12 cellular contexts compared by ENCODE assay signal in genomic region chr10:34102237-34102673, GRCh38.
DNase-seq lines count a peak whose midpoint lies in the region; ATAC-seq and TF ChIP-seq lines count a peak whose summit lies in the region.
"Had no signal": no experiment of that assay in that cellular context is flagged by ENCODE, and none has a peak within 500 bp of the region (broad histone marks: within the 10 kb centered on the region; RNA-seq: fewer than 3 reads in every experiment).

No MANE protein-coding gene starts in this region.

- H3K4me3 ChIP-seq in fibroblast of mammary gland (ENCODE audit: control insufficient read depth, low read depth, low read length), result no peak overlapping the region
- H3K4me3 ChIP-seq in testis, result no peak overlapping the region
- no peak overlapping the region for H3K4me3 ChIP-seq in WERI-Rb-1 (ENCODE audit: low read depth, low read length)

- DNase-seq in SK-N-DZ (ENCODE audit: low spot score) (peak; percentile 74), fibroblast of mammary gland (ENCODE audit: low read depth) (peak; percentile 93), mesothelial cell of epicardium (ENCODE audit: low spot score in 2 of 2, unreplicated experiment in 2 of 2) (no peak), testis (peak; percentile 77), NCI-H128 (lab: John Stamatoyannopoulos, UW; ENCODE audit: unreplicated experiment) (no peak), GOT3 (lab: John Stamatoyannopoulos, UW) (no peak), WERI-Rb-1 (no peak)
- DNase-seq: caudate nucleus, DMS79 treated with DMSO at 0.1 percent for 48 hours, NCI-H345 had no signal

- H3K36me3 ChIP-seq in testis (ENCODE audit: low read depth, missing control alignments) (no peaks in the 10 kb centered on the region), WERI-Rb-1 (no peaks in the 10 kb centered on the region)

- H3K27ac Mint-ChIP-seq in mesothelial cell of epicardium, result peak overlapping the region; percentile 71
- H3K27ac Mint-ChIP-seq: stimulated activated memory B cell treated with anti-CD40 and anti-IgM and Interleukin-4, amounts not matched to agents 10 μg/mL and 1 μg/mL and 100 μg/mL, for 72 hours had no signal

- peaks cover 6% of the 10 kb centered on the region for H3K4me1 ChIP-seq in testis

- 24 to 50% methylated on average over 8 to 15 of the region's 15 CpGs for WGBS in testis, 2 donors

- peaks cover 25% of the 10 kb centered on the region for H3K4me1 Mint-ChIP-seq in mesothelial cell of epicardium
- H3K4me1 Mint-ChIP-seq: stimulated activated memory B cell treated with anti-CD40 and anti-IgM and Interleukin-4, amounts not matched to agents 10 μg/mL and 1 μg/mL and 100 μg/mL, for 72 hours had no signal

- no peaks in the 10 kb centered on the region for H3K27me3 Mint-ChIP-seq in mesothelial cell of epicardium (ENCODE audit: low read depth)
- H3K27me3 Mint-ChIP-seq: stimulated activated memory B cell treated with anti-CD40 and anti-IgM and Interleukin-4, amounts not matched to agents 10 μg/mL and 1 μg/mL and 100 μg/mL, for 72 hours had no signal

- TF ChIP-seq CTCF in fibroblast of mammary gland (conservative IDR thresholded peaks at IDR 0.05; ENCODE audit: control insufficient read depth, insufficient read depth, low read depth, low read length), result no peak
- no peak for TF ChIP-seq CTCF in mesothelial cell of epicardium (IDR thresholded peaks at IDR 0.05; ENCODE audit: unreplicated experiment)
- TF ChIP-seq CTCF in testis (IDR thresholded peaks at IDR 0.05), result no peak
- no peak for TF ChIP-seq CTCF in WERI-Rb-1 (IDR thresholded peaks at IDR 0.05; ENCODE audit: low read depth, low read length)

- H3K9me3 Mint-ChIP-seq in mesothelial cell of epicardium, result peaks cover 20% of the 10 kb centered on the region

- H3K9me3 ChIP-seq in testis, result no peaks in the 10 kb centered on the region
- no peaks in the 10 kb centered on the region for H3K9me3 ChIP-seq in WERI-Rb-1 (ENCODE audit: severe bottlenecking)

- H3K36me3 Mint-ChIP-seq in mesothelial cell of epicardium, result peaks cover 2% of the 10 kb centered on the region
- H3K36me3 Mint-ChIP-seq: stimulated activated memory B cell treated with anti-CD40 and anti-IgM and Interleukin-4, amounts not matched to agents 10 μg/mL and 1 μg/mL and 100 μg/mL, for 72 hours had no signal

- intact Hi-C loops in testis (cut with DNase I; ENCODE audit: low total_unique reads), result no loop called here

- H3K4me3 Mint-ChIP-seq in mesothelial cell of epicardium, result no peak overlapping the region
- H3K4me3 Mint-ChIP-seq: stimulated activated memory B cell treated with anti-CD40 and anti-IgM and Interleukin-4, amounts not matched to agents 10 μg/mL and 1 μg/mL and 100 μg/mL, for 72 hours had no signal

- no peak for ATAC-seq in HG03565 (IDR thresholded peaks at IDR 0.05; ENCODE audit: unreplicated experiment)
- ATAC-seq: stimulated activated memory B cell treated with anti-CD40 and anti-IgM and Interleukin-4, amounts not matched to agents 10 μg/mL and 1 μg/mL and 100 μg/mL, for 72 hours had no signal

- TF ChIP-seq POLR2A in testis (IDR thresholded peaks at IDR 0.05), result no peak

- H3K27me3 ChIP-seq in testis, result no peaks in the 10 kb centered on the region
- H3K27me3 ChIP-seq in WERI-Rb-1 (ENCODE audit: insufficient read depth, low read depth, severe bottlenecking), result no peaks in the 10 kb centered on the region

- H3K27ac ChIP-seq in testis, result no peak overlapping the region
- H3K27ac ChIP-seq in WERI-Rb-1, result no peak overlapping the region

Comparison
In these comparisons a context has a peak if more than half of its experiments do, and no peak if none do; other contexts are left out.
1. DNase-seq: peak in SK-N-DZ (single experiment), fibroblast of mammary gland (single experiment) and testis (single experiment); none in mesothelial cell of epicardium (0 of 2), NCI-H128 (single experiment), GOT3 (single experiment) and WERI-Rb-1 (single experiment).